In the genomic region with DNA sequence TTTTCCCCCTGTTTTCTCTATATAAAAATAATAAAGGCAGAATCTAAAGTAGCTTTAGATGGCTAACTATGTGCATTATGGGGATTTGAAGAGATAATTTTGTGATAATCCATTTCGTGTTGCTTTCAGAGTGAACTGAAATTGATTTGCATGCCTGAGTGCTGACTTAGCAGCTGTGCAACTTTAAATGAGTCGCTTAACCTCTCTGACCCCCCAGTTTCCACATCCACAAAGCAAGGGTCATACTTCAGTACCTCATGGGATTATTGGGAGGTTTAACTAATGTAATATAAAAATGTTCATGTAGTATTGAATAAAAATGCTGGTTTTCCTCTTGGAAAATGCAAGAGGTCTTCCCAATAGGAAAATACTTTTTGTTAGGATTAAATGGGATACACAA, we compare ENCODE assay signal across 21 cellular contexts.
DNase-seq lines count a peak whose midpoint lies in the region; ATAC-seq, FAIRE-seq and TF ChIP-seq lines count a peak whose summit lies in the region.
"Had no signal": no experiment of that assay in that cellular context is flagged by ENCODE, and none has a peak within 500 bp of the region (broad histone marks: within the 10 kb centered on the region; RNA-seq: fewer than 3 reads in every experiment).

No MANE protein-coding gene starts in this region.

- no TSS peak for BruUV-seq in K562 (replicated peaks; lab: Mats Ljungman, UMichigan)

- no peak overlapping the region for H3K27ac ChIP-seq in K562 (ENCODE audit: extremely low read depth, low read depth, low read length)
- H3K27ac ChIP-seq: A549, BLaER1 had no signal

- H3K79me2 ChIP-seq in K562 (ENCODE audit: control insufficient read depth, insufficient read depth, low read length), result no peaks in the 10 kb centered on the region

- H3K36me3 ChIP-seq in K562 (ENCODE audit: control insufficient read depth, insufficient read depth, low read length), result no peaks in the 10 kb centered on the region
- H3K36me3 ChIP-seq: BLaER1 had no signal

- 29% methylated on average over 2 of the region's 2 CpGs for WGBS in K562 (ENCODE audit: insufficient coverage, low coverage, missing lambda C conversion rate)

- H2AFZ ChIP-seq in K562 (ENCODE audit: low read depth, low read length), result no peak overlapping the region

- H3K4me3 ChIP-seq in K562, result no peak overlapping the region
- H3K4me3 ChIP-seq: A549, BLaER1 had no signal

- no peak for TF ChIP-seq POLR2A in K562 (conservative IDR thresholded peaks at IDR 0.05)

- TF ChIP-seq EP300 in K562 (IDR thresholded peaks at IDR 0.05; ENCODE audit: low read length), result no peak

- H3K4me1 ChIP-seq in K562 (replicated peaks in 1 of 2; ENCODE audit: control insufficient read depth in 2 of 2, insufficient read depth in 2 of 2, low read length in 2 of 2), result peaks cover 5 to 29% of the 10 kb centered on the region in 2 experiments; a peak in 3 of 5 replicates
- H3K4me1 ChIP-seq: A549, BLaER1 had no signal

- ATAC-seq in K562 (no peak), GM19463 (IDR thresholded peaks at IDR 0.05; ENCODE audit: unreplicated experiment) (no peak), GM18520 (IDR thresholded peaks at IDR 0.05; ENCODE audit: unreplicated experiment) (no peak), GM21423 (IDR thresholded peaks at IDR 0.05; ENCODE audit: unreplicated experiment) (no peak)
- ATAC-seq: A549 had no signal

- H3K27me3 ChIP-seq in K562 (ENCODE audit: control insufficient read depth in 2 of 2, insufficient read depth in 2 of 2, low read length in 2 of 2), result no peaks in the 10 kb centered on the region
- H3K27me3 ChIP-seq: BLaER1 had no signal

- POLR2A ChIA-PET in K562 (lab: Yijun Ruan, JAX), result no interaction called here

- TF ChIP-seq RAD21 in K562 (CRISPR knock-in tag; conservative IDR thresholded peaks at IDR 0.05 in 1 of 2, IDR thresholded peaks at IDR 0.05 in 1 of 2), result no peak

- DNase-seq in HCEC 1CT (peak; percentile 89), K562 (ENCODE audit: extremely low read depth in 1 of 4, low spot score in 3 of 4) (peak in 2 of 4 experiments; percentile 17 to 22), fibroblast of peridontal ligament (ENCODE audit: extremely low read depth) (peak; percentile 62), stromal cell of bone marrow (ENCODE audit: low read depth) (peak; percentile 18)
- DNase-seq: CD4-positive, alpha-beta memory T cell; DMS153; GOT3; KG1; NCI-H1417; NCI-H187 treated with DMSO at 0.1 percent for 48 hours; NCI-H2227 treated with DMSO at 0.1 percent for 48 hours; NCI-H510A treated with DMSO at 0.1 percent for 48 hours; NCI-H82; Right ventricle myocardium superior had no signal

- no peaks in the 10 kb centered on the region for H3K9me1 ChIP-seq in K562 (ENCODE audit: control insufficient read depth, insufficient read depth, low read length)

- no peak overlapping the region for H3K9ac ChIP-seq in K562 (ENCODE audit: insufficient read depth in 1 of 2, low read depth in 2 of 2, low read length in 2 of 2)
- H3K9ac ChIP-seq: BLaER1 had no signal

- no peaks in the 10 kb centered on the region for H4K20me1 ChIP-seq in K562 (replicated peaks; ENCODE audit: control insufficient read depth, insufficient read depth, low read length)
- H4K20me1 ChIP-seq: BLaER1 had no signal

- in situ Hi-C loops in K562 (cut with MboI), result no loop called here

- TF ChIP-seq CTCF in K562 (IDR thresholded peaks at IDR 0.05 in 2 of 3, conservative IDR thresholded peaks at IDR 0.05 in 1 of 3; ENCODE audit: insufficient read depth in 2 of 3, low read depth in 1 of 3, low read length in 3 of 3), result no peak

- no peak overlapping the region for H3K4me2 ChIP-seq in K562 (ENCODE audit: insufficient read depth, low read length)
- H3K4me2 ChIP-seq: A549, BLaER1 had no signal

- intact Hi-C loops in K562 (cut with micrococcal nuclease), result no loop called here

- H3K9me3 ChIP-seq in K562 (replicated peaks; ENCODE audit: control insufficient read depth, insufficient read depth, low read depth, low read length), result no peaks in the 10 kb centered on the region
- H3K9me3 ChIP-seq: A549, BLaER1 had no signal

- CTCF ChIA-PET in K562 (lab: Yijun Ruan, JAX; ENCODE audit: low intra/inter-chr PET ratio), result no interaction called here

- FAIRE-seq in K562 (lab: Jason Lieb, UNC), result no peak
- FAIRE-seq: A549, GM12892, GM18507 had no signal

TF ChIP-seq in K562, 482 proteins besides CTCF, POLR2A, EP300 and RAD21 (continues in another document):
- TF ChIP-seq RREB1 (CRISPR knock-in tag; IDR thresholded peaks at IDR 0.05), result no peak
- peak; percentile 26 for TF ChIP-seq ZFP36 (IDR thresholded peaks at IDR 0.05; ENCODE audit: low read depth, low read length, partially characterized antibody)
- TF ChIP-seq PPARD (CRISPR knock-in tag; IDR thresholded peaks at IDR 0.05), result no peak
- TF ChIP-seq, protein P1, sequence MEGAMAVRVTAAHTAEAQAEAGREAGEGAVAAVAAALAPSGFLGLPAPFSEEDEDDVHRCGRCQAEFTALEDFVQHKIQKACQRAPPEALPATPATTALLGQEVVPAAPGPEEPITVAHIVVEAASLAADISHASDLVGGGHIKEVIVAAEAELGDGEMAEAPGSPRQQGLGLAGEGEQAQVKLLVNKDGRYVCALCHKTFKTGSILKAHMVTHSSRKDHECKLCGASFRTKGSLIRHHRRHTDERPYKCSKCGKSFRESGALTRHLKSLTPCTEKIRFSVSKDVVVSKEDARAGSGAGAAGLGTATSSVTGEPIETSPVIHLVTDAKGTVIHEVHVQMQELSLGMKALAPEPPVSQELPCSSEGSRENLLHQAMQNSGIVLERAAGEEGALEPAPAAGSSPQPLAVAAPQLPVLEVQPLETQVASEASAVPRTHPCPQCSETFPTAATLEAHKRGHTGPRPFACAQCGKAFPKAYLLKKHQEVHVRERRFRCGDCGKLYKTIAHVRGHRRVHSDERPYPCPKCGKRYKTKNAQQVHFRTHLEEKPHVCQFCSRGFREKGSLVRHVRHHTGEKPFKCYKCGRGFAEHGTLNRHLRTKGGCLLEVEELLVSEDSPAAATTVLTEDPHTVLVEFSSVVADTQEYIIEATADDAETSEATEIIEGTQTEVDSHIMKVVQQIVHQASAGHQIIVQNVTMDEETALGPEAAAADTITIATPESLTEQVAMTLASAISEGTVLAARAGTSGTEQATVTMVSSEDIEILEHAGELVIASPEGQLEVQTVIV (CRISPR knock-in tag; IDR thresholded peaks at IDR 0.05; ENCODE audit: borderline replicate concordance), result no peak
- peak; percentile 73 for TF ChIP-seq RBM25 (IDR thresholded peaks at IDR 0.05; ENCODE audit: low read depth, low read length, severe bottlenecking)
- no peak for TF ChIP-seq JUND (IDR thresholded peaks at IDR 0.05; ENCODE audit: borderline replicate concordance, low read depth, low read length)
- no peak for TF ChIP-seq JUND (tag; IDR thresholded peaks at IDR 0.05; ENCODE audit: borderline replicate concordance, low read depth, low read length)
- 0 out of 2 replicates have a peak, but pooled peaks have one; percentile 28 for TF ChIP-seq BCOR (IDR thresholded peaks at IDR 0.05)
- no peak for TF ChIP-seq ARHGAP35 (IDR thresholded peaks at IDR 0.05; ENCODE audit: partially characterized antibody)
- no peak for TF ChIP-seq CHD4 (IDR thresholded peaks at IDR 0.05; ENCODE audit: insufficient read depth, insufficient replicate concordance, low read depth, low read length, poor library complexity, severe bottlenecking)
- TF ChIP-seq TAF7 (tag; IDR thresholded peaks at IDR 0.05), result no peak
- TF ChIP-seq RBFOX2 (IDR thresholded peaks at IDR 0.05; ENCODE audit: low read depth, low read length), result no peak
